19 cellular contexts compared by ENCODE assay signal in genomic region chr7:46424934-46425333, GRCh38.
A peak's percentile ranks its signal among the peaks of the same experiment; 100 is the strongest.
DNase-seq lines count a peak whose midpoint lies in the region; ATAC-seq and TF ChIP-seq lines count a peak whose summit lies in the region.
"Had no signal": no experiment of that assay in that cellular context is flagged by ENCODE, and none has a peak within 500 bp of the region (broad histone marks: within the 10 kb centered on the region; RNA-seq: fewer than 3 reads in every experiment).

No MANE protein-coding gene starts in this region.

- ATAC-seq in HG03378 (IDR thresholded peaks at IDR 0.05; ENCODE audit: unreplicated experiment) = no peak

- H3K9me3 ChIP-seq in smooth muscle cell (replicated peaks; ENCODE audit: low read depth) = no peaks in the 10 kb centered on the region
- H3K9me3 ChIP-seq: Caco-2, HAP-1 had no signal

- no peak overlapping the region for H3K27ac ChIP-seq in smooth muscle cell (ENCODE audit: low read depth)
- H3K27ac ChIP-seq in coronary artery = no peak overlapping the region
- H3K27ac ChIP-seq: PC-9 had no signal

- peak overlapping the region; percentile 21 for H3K9ac ChIP-seq in smooth muscle cell (ENCODE audit: low read depth)

- no peaks in the 10 kb centered on the region for H3K27me3 ChIP-seq in smooth muscle cell (ENCODE audit: low read depth)

- no peak overlapping the region for H3K4me3 Mint-ChIP-seq in activated CD4-positive, alpha-beta memory T cell treated with anti-CD3 and anti-CD28 coated beads, Interleukin-2, amount 10 ng/mL, durations not matched to agents 7 days and 5 days
- H3K4me3 Mint-ChIP-seq: CD4-positive, CD25-positive, alpha-beta regulatory T cell; IgD-negative memory B cell had no signal

- no peaks in the 10 kb centered on the region for H4K20me1 ChIP-seq in smooth muscle cell (ENCODE audit: low read depth)

- no peaks in the 10 kb centered on the region for H3K36me3 Mint-ChIP-seq in activated CD4-positive, alpha-beta memory T cell treated with anti-CD3 and anti-CD28 coated beads, Interleukin-2, amount 10 ng/mL, durations not matched to agents 7 days and 5 days (ENCODE audit: low read depth)
- H3K36me3 Mint-ChIP-seq: CD4-positive, CD25-positive, alpha-beta regulatory T cell; IgD-negative memory B cell had no signal

- no peak overlapping the region for H3K4me3 ChIP-seq in astrocyte of the spinal cord (ENCODE audit: low read depth, low read length)
- no peak overlapping the region for H3K4me3 ChIP-seq in fibroblast of villous mesenchyme (ENCODE audit: low read depth, low read length)
- no peak overlapping the region for H3K4me3 ChIP-seq in smooth muscle cell
- no peak overlapping the region for H3K4me3 ChIP-seq in coronary artery
- H3K4me3 ChIP-seq: HAP-1, PC-9 had no signal

- H3K4me1 Mint-ChIP-seq in activated CD4-positive, alpha-beta memory T cell treated with anti-CD3 and anti-CD28 coated beads, Interleukin-2, amount 10 ng/mL, durations not matched to agents 7 days and 5 days = no peaks in the 10 kb centered on the region
- H3K4me1 Mint-ChIP-seq: CD4-positive, CD25-positive, alpha-beta regulatory T cell; IgD-negative memory B cell had no signal

- POLR2A ChIA-PET in activated CD4-positive, alpha-beta memory T cell treated with anti-CD3 and anti-CD28 coated beads, Interleukin-2, amount 10 ng/mL, durations not matched to agents 7 days and 5 days (lab: Charles Lee) = no interaction called here

- CTCF ChIA-PET in activated CD4-positive, alpha-beta memory T cell treated with anti-CD3 and anti-CD28 coated beads, Interleukin-2, amount 10 ng/mL, durations not matched to agents 7 days and 5 days (lab: Charles Lee) = no interaction called here

- no peaks in the 10 kb centered on the region for H3F3A ChIP-seq in smooth muscle cell (ENCODE audit: low read depth)

- H3K4me2 ChIP-seq in smooth muscle cell = peak overlapping the region; percentile 44
- H3K4me2 ChIP-seq: PC-9 had no signal

- H3K9me3 Mint-ChIP-seq in activated CD4-positive, alpha-beta memory T cell treated with anti-CD3 and anti-CD28 coated beads, Interleukin-2, amount 10 ng/mL, durations not matched to agents 7 days and 5 days = peaks cover 2% of the 10 kb centered on the region

- H3K27me3 Mint-ChIP-seq in activated CD4-positive, alpha-beta memory T cell treated with anti-CD3 and anti-CD28 coated beads, Interleukin-2, amount 10 ng/mL, durations not matched to agents 7 days and 5 days = no peaks in the 10 kb centered on the region
- H3K27me3 Mint-ChIP-seq: CD4-positive, CD25-positive, alpha-beta regulatory T cell had no signal

- DNase-seq in LHCN-M2 (ENCODE audit: low read depth) (peak; percentile 14), astrocyte of the spinal cord (ENCODE audit: low read depth, low spot score) (peak; percentile 5), fibroblast of villous mesenchyme (ENCODE audit: low read depth) (peak; percentile 11), smooth muscle cell (lab: John Stamatoyannopoulos, UW; ENCODE audit: unreplicated experiment) (no peak), coronary artery (ENCODE audit: low spot score) (no peak)
- no peak for DNase-seq in activated CD4-positive, alpha-beta memory T cell treated with anti-CD3 and anti-CD28 coated beads, Interleukin-2, amount 10 ng/mL, durations not matched to agents 7 days and 5 days
- DNase-seq: ACHN; AML-193; Caco-2; CD4-positive, CD25-positive, alpha-beta regulatory T cell; DMS79 treated with DMSO at 0.1 percent for 48 hours; Kasumi-1; NCI-H187 treated with DMSO at 0.1 percent for 48 hours; NCI-H446; NCI-H69 had no signal

- H3K36me3 ChIP-seq in smooth muscle cell (ENCODE audit: low read depth) = no peaks in the 10 kb centered on the region
- H3K36me3 ChIP-seq: HAP-1 had no signal

- peak overlapping the region; percentile 19 for H2AFZ ChIP-seq in smooth muscle cell (ENCODE audit: low read depth)
- H2AFZ ChIP-seq: PC-9 had no signal

- H3K27ac Mint-ChIP-seq in activated CD4-positive, alpha-beta memory T cell treated with anti-CD3 and anti-CD28 coated beads, Interleukin-2, amount 10 ng/mL, durations not matched to agents 7 days and 5 days = no peak overlapping the region
- H3K27ac Mint-ChIP-seq: IgD-negative memory B cell had no signal

- no peaks in the 10 kb centered on the region for H3K79me2 ChIP-seq in smooth muscle cell (ENCODE audit: low read depth)

- no peaks in the 10 kb centered on the region for H3K4me1 ChIP-seq in smooth muscle cell (ENCODE audit: low read depth)
- H3K4me1 ChIP-seq: Caco-2, HAP-1 had no signal

- TF ChIP-seq CTCF in astrocyte of the spinal cord (IDR thresholded peaks at IDR 0.05; ENCODE audit: low read depth, low read length) = no peak
- no peak for TF ChIP-seq CTCF in fibroblast of villous mesenchyme (IDR thresholded peaks at IDR 0.05; ENCODE audit: insufficient read depth, low read depth, low read length)
- TF ChIP-seq CTCF in smooth muscle cell (IDR thresholded peaks at IDR 0.05; ENCODE audit: borderline replicate concordance, insufficient read depth, poor library complexity, severe bottlenecking) = no peak
- no peak for TF ChIP-seq CTCF in coronary artery (IDR thresholded peaks at IDR 0.05)

- WGBS in smooth muscle cell (ENCODE audit: low lambda C conversion rate) = 68% methylated on average over 1 of the region's 1 CpG

- in situ Hi-C loops in astrocyte of the spinal cord (cut with HindIII; ENCODE audit: low sequenced_read_pairs) = no loop called here

Comparison
In these comparisons a context has a peak if more than half of its experiments do, and no peak if none do; other contexts are left out.
1. DNase-seq: peak in LHCN-M2 (single experiment), astrocyte of the spinal cord (single experiment) and fibroblast of villous mesenchyme (single experiment); none in smooth muscle cell (single experiment), coronary artery (single experiment) and activated CD4-positive, alpha-beta memory T cell treated with anti-CD3 and anti-CD28 coated beads, Interleukin-2, amount 10 ng/mL, durations not matched to agents 7 days and 5 days (single experiment).